In genomic region chr20:8043687-8044278, GRCh38 we compare ENCODE assay signal across 8 cellular contexts. TPM values are rescaled to one million over a fixed set of nuclear protein-coding genes. Genes with fewer than 3 reads are reported as not detected.
DNase-seq lines count a peak whose midpoint lies in the region; ATAC-seq, FAIRE-seq and TF ChIP-seq lines count a peak whose summit lies in the region.

No MANE protein-coding gene starts in this region.

- DNase-seq in AG10803 (ENCODE audit: low read depth), result peak; percentile 53
- DNase-seq in GM12891 (ENCODE audit: insufficient read length, low spot score), result peak; percentile 14
- DNase-seq in NCI-H1048 (lab: John Stamatoyannopoulos, UW), result peak; percentile 16
- peak; percentile 44 for DNase-seq in SK-N-MC (ENCODE audit: low read depth, low spot score)
- DNase-seq in epithelial cell of proximal tubule (ENCODE audit: low read depth), result peak; percentile 13
- peak; percentile 52 for DNase-seq in naive B cell
- no peak for DNase-seq in UCSD-AML1 (lab: John Stamatoyannopoulos, UW; ENCODE audit: unreplicated experiment)

- H3K27me3 Mint-ChIP-seq in naive B cell, result peaks cover 0 to 5% (median 4%) of the 10 kb centered on the region in 3 donors

- no peak for FAIRE-seq in GM12891 (lab: Jason Lieb, UNC)

- H3K9ac ChIP-seq in SK-N-MC (ENCODE audit: insufficient read length), result no peak overlapping the region

- no peak overlapping the region for H3K27ac Mint-ChIP-seq in naive B cell

- H3K4me3 Mint-ChIP-seq in naive B cell, result no peak overlapping the region

- H3K4me3 ChIP-seq in AG10803 (ENCODE audit: low read length), result no peak overlapping the region
- H3K4me3 ChIP-seq in SK-N-MC, result no peak overlapping the region
- H3K4me3 ChIP-seq in epithelial cell of proximal tubule (ENCODE audit: low read depth, low read length), result no peak overlapping the region

- H3K27ac ChIP-seq in SK-N-MC, result no peak overlapping the region

- TF ChIP-seq POLR2A in GM12891 (IDR thresholded peaks at IDR 0.05; ENCODE audit: low read depth, low read length), result no peak

- ATAC-seq in HG02759 (IDR thresholded peaks at IDR 0.05; ENCODE audit: unreplicated experiment), result peak; percentile 84
- peak; percentile 72 to 85 for ATAC-seq in naive B cell (ENCODE audit: low read depth in 2 of 2)

- no peaks in the 10 kb centered on the region; the same call in 1 of the 2 replicates for H3K9me3 ChIP-seq in SK-N-MC (ENCODE audit: low read depth, low read length)

- TF ChIP-seq CTCF in AG10803 (conservative IDR thresholded peaks at IDR 0.05; ENCODE audit: low read length) (peak; percentile 74), epithelial cell of proximal tubule (conservative IDR thresholded peaks at IDR 0.05; ENCODE audit: low read depth, low read length) (peak; percentile 70)

- no peaks in the 10 kb centered on the region for H3K36me3 ChIP-seq in SK-N-MC (ENCODE audit: insufficient read depth, low read length)

- no peaks in the 10 kb centered on the region for H3K4me1 Mint-ChIP-seq in naive B cell

- no peaks in the 10 kb centered on the region for H3K36me3 Mint-ChIP-seq in naive B cell

- H3K9me3 Mint-ChIP-seq in naive B cell, result no peaks in the 10 kb centered on the region

TF ChIP-seq in GM12891, 5 proteins besides CTCF, POLR2A, EP300 and RAD21:
- TF ChIP-seq TAF1 (IDR thresholded peaks at IDR 0.05; ENCODE audit: low read depth, low read length) (no peak), SPI1 (IDR thresholded peaks at IDR 0.05; ENCODE audit: low read depth, low read length) (no peak)

RNA-seq across cellular contexts. Expression of gene TMX4, which starts 24.2 kb away (rescaled TPM):
- polyA plus RNA-seq in GM12891 (2012; ENCODE audit: low read depth, missing spikeins), result 4.1 TPM
- 15.3 and 23.5 TPM in 2 replicates for total RNA-seq in epithelial cell of proximal tubule
- polyA plus RNA-seq in naive B cell (ENCODE audit: low read depth in 6 of 6), result 10 to 100 TPM; 41.9 to 56.9 (median 47.8) TPM
